10 cellular contexts compared by ENCODE assay signal in the genomic region with DNA sequence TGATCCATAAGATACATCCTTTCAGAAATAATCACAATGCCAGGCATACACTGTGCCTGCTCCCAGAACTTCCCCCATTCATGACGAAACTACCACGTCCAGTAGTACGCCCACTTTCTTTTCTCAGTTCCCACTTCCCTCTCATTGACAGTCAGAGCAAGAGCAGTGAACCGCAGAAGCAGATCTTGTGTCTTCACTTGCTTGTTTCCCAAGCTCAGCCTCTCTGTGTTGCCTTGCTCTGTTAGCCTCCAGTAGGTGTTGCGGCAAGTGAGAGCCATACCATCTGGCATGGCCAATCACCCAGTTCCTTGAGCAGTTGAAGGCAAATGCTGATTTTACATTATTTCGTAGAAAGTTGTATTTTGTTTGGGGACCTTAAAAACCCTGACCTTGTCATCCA. TPM values are rescaled to one million over a fixed set of nuclear protein-coding genes. Genes with fewer than 3 reads are reported as not detected.
DNase-seq lines count a peak whose midpoint lies in the region; ATAC-seq, FAIRE-seq and TF ChIP-seq lines count a peak whose summit lies in the region.
"Had no signal": no experiment of that assay in that cellular context is flagged by ENCODE, and none has a peak within 500 bp of the region (broad histone marks: within the 10 kb centered on the region; RNA-seq: fewer than 3 reads in every experiment).

No MANE protein-coding gene starts in this region.

- ATAC-seq in GM21360 (IDR thresholded peaks at IDR 0.05; ENCODE audit: unreplicated experiment) (peak; percentile 55), HG03469 (IDR thresholded peaks at IDR 0.05; ENCODE audit: unreplicated experiment) (peak; percentile 63), pancreas (peak in 3 of 4 donors; percentile 5 to 76 (median 75))

- TF ChIP-seq POLR2A in GM12892 (IDR thresholded peaks at IDR 0.05; ENCODE audit: low read depth, low read length) (no peak), prostate gland (IDR thresholded peaks at IDR 0.05) (no peak)

- H3K4me3 Mint-ChIP-seq in activated T-helper 2 cell treated with anti-CD3 and anti-CD28 coated beads, Interferon-gamma antibody, Interleukin-2, Interleukin-4, amounts not matched to agents 10 μg/mL and 5 μg/mL and 100 μg/mL, durations not matched to agents 14 hours and 24 hours and 36 hours (ENCODE audit: low read depth): no peak overlapping the region
- H3K4me3 Mint-ChIP-seq in endodermal cell (no peak overlapping the region), type B pancreatic cell (no peak overlapping the region)

- peak overlapping the region; percentile 13 for H3K27ac Mint-ChIP-seq in activated T-helper 2 cell treated with anti-CD3 and anti-CD28 coated beads, Interferon-gamma antibody, Interleukin-2, Interleukin-4, amounts not matched to agents 10 μg/mL and 5 μg/mL and 100 μg/mL, durations not matched to agents 14 hours and 24 hours and 36 hours
- H3K27ac Mint-ChIP-seq in endodermal cell (no peak overlapping the region), type B pancreatic cell (no peak overlapping the region)

- H3K9me3 ChIP-seq in pancreas (no peaks in the 10 kb centered on the region), endodermal cell (ENCODE audit: control insufficient read depth, low read length) (no peaks in the 10 kb centered on the region), prostate gland (no peaks in the 10 kb centered on the region)

- H3K36me3 Mint-ChIP-seq in activated T-helper 2 cell treated with anti-CD3 and anti-CD28 coated beads, Interferon-gamma antibody, Interleukin-2, Interleukin-4, amounts not matched to agents 10 μg/mL and 5 μg/mL and 100 μg/mL, durations not matched to agents 14 hours and 24 hours and 36 hours (ENCODE audit: low read depth): no peaks in the 10 kb centered on the region
- H3K36me3 Mint-ChIP-seq in endodermal cell (ENCODE audit: low read depth): no peaks in the 10 kb centered on the region
- peaks cover 5% of the 10 kb centered on the region for H3K36me3 Mint-ChIP-seq in type B pancreatic cell

- H3K27ac ChIP-seq in pancreas (no peak overlapping the region), endodermal cell (ENCODE audit: low read depth, low read length) (no peak overlapping the region), prostate gland (no peak overlapping the region)
- H3K27ac ChIP-seq: cardiac muscle cell had no signal

- H3K9me3 Mint-ChIP-seq in activated T-helper 2 cell treated with anti-CD3 and anti-CD28 coated beads, Interferon-gamma antibody, Interleukin-2, Interleukin-4, amounts not matched to agents 10 μg/mL and 5 μg/mL and 100 μg/mL, durations not matched to agents 14 hours and 24 hours and 36 hours: no peaks in the 10 kb centered on the region
- no peaks in the 10 kb centered on the region for H3K9me3 Mint-ChIP-seq in endodermal cell
- no peaks in the 10 kb centered on the region for H3K9me3 Mint-ChIP-seq in type B pancreatic cell

- H3K27me3 ChIP-seq in pancreas (no peaks in the 10 kb centered on the region), endodermal cell (ENCODE audit: control insufficient read depth, insufficient read depth, low read length, poor library complexity, severe bottlenecking) (no peaks in the 10 kb centered on the region), prostate gland (replicated peaks; ENCODE audit: insufficient read depth) (no peaks in the 10 kb centered on the region)
- H3K27me3 ChIP-seq: cardiac muscle cell had no signal

- peaks cover 46% of the 10 kb centered on the region for H3K27me3 Mint-ChIP-seq in activated T-helper 2 cell treated with anti-CD3 and anti-CD28 coated beads, Interferon-gamma antibody, Interleukin-2, Interleukin-4, amounts not matched to agents 10 μg/mL and 5 μg/mL and 100 μg/mL, durations not matched to agents 14 hours and 24 hours and 36 hours (ENCODE audit: low read depth)
- H3K27me3 Mint-ChIP-seq in endodermal cell (ENCODE audit: insufficient read depth): no peaks in the 10 kb centered on the region
- H3K27me3 Mint-ChIP-seq in type B pancreatic cell: no peaks in the 10 kb centered on the region

- H3K4me1 ChIP-seq in pancreas (no peaks in the 10 kb centered on the region), endodermal cell (ENCODE audit: control insufficient read depth, insufficient read depth, low read length) (peaks cover 4% of the 10 kb centered on the region), prostate gland (replicated peaks) (no peaks in the 10 kb centered on the region)

- H3K4me1 Mint-ChIP-seq in activated T-helper 2 cell treated with anti-CD3 and anti-CD28 coated beads, Interferon-gamma antibody, Interleukin-2, Interleukin-4, amounts not matched to agents 10 μg/mL and 5 μg/mL and 100 μg/mL, durations not matched to agents 14 hours and 24 hours and 36 hours (ENCODE audit: low read depth): peaks cover 53% of the 10 kb centered on the region
- H3K4me1 Mint-ChIP-seq in endodermal cell (peaks cover 37% of the 10 kb centered on the region), type B pancreatic cell (ENCODE audit: unreplicated experiment) (peaks cover 24% of the 10 kb centered on the region)

- DNase-seq in GM12892 (ENCODE audit: insufficient read length): peak; percentile 27
- DNase-seq in activated T-helper 2 cell treated with anti-CD3 and anti-CD28 coated beads, Interferon-gamma antibody, Interleukin-2, Interleukin-4, amounts not matched to agents 10 μg/mL and 5 μg/mL and 100 μg/mL, durations not matched to agents 14 hours and 24 hours and 36 hours (ENCODE audit: low spot score): peak; percentile 52
- peak in 1 of 6 donors; percentile 33 for DNase-seq in pancreas
- DNase-seq in endodermal cell: no peak
- no peak for DNase-seq in type B pancreatic cell (ENCODE audit: extremely low spot score, unreplicated experiment)
- DNase-seq in prostate gland (ENCODE audit: low spot score): no peak
- DNase-seq: right cardiac atrium had no signal

- FAIRE-seq in GM12892 (lab: Jason Lieb, UNC): peak; percentile 97
- FAIRE-seq in pancreas (lab: Jason Lieb, UNC): no peak

- no peak overlapping the region for H3K4me3 ChIP-seq in pancreas
- no peak overlapping the region for H3K4me3 ChIP-seq in endodermal cell (ENCODE audit: low read length)
- H3K4me3 ChIP-seq in prostate gland: no peak overlapping the region
- H3K4me3 ChIP-seq: cardiac muscle cell had no signal

- intact Hi-C loops in activated T-helper 2 cell treated with anti-CD3 and anti-CD28 coated beads, Interferon-gamma antibody, Interleukin-2, Interleukin-4, amounts not matched to agents 10 μg/mL and 5 μg/mL and 100 μg/mL, durations not matched to agents 14 hours and 24 hours and 36 hours (cut with micrococcal nuclease): loop anchor here (1.0 to 10.0 kb wide), 9 partner anchors 9 to 1904 kb away; no protein-coding TSS in a partner anchor
- intact Hi-C loops in pancreas (cut with DNase I) (no loop called here), prostate gland (cut with DNase I) (no loop called here)

- 89 to 91% methylated on average over 6 of the region's 6 CpGs for WGBS in pancreas, 2 donors
- WGBS in endodermal cell (ENCODE audit: insufficient coverage in 1 of 2, insufficient read length in 1 of 2), 2 experiments: 93 to 100% methylated on average over 2 to 6 of the region's 6 CpGs
- WGBS in prostate gland: 85% methylated on average over 6 of the region's 6 CpGs

- no peaks in the 10 kb centered on the region for H3K36me3 ChIP-seq in pancreas
- no peaks in the 10 kb centered on the region for H3K36me3 ChIP-seq in endodermal cell (ENCODE audit: control insufficient read depth, insufficient read depth, low read length)
- no peaks in the 10 kb centered on the region for H3K36me3 ChIP-seq in prostate gland
- H3K36me3 ChIP-seq: cardiac muscle cell had no signal

- TF ChIP-seq CTCF in pancreas (IDR thresholded peaks at IDR 0.05) (no peak), endodermal cell (conservative IDR thresholded peaks at IDR 0.05) (no peak), type B pancreatic cell (conservative IDR thresholded peaks at IDR 0.05) (no peak), prostate gland (IDR thresholded peaks at IDR 0.05) (no peak)

- no peak overlapping the region for H3K9ac ChIP-seq in endodermal cell (ENCODE audit: extremely low read depth, low read length, poor library complexity, severe bottlenecking)

RNA-seq across cellular contexts. Expression of gene UST, which starts 11.7 kb away (rescaled TPM):
- 4.7 TPM for polyA plus RNA-seq in GM12892 (2012; ENCODE audit: missing spikeins)
- total RNA-seq in activated T-helper 2 cell treated with anti-CD3 and anti-CD28 coated beads, Interferon-gamma antibody, Interleukin-2, Interleukin-4, amounts not matched to agents 10 μg/mL and 5 μg/mL and 100 μg/mL, durations not matched to agents 14 hours and 24 hours and 36 hours: 0.92 and 1.3 TPM in 2 replicates
- 10 to 100 TPM in 4 of 6 donors, 1 to 10 TPM in 2; 3.8 to 20.9 (median 12.0) TPM for total RNA-seq in pancreas
- 1 to 10 TPM; 3.7 to 4.3 TPM for polyA plus RNA-seq in pancreas
- 10 to 100 TPM; 15.3 to 16.3 TPM for total RNA-seq in endodermal cell
- polyA plus RNA-seq in endodermal cell (2013, experiment 1 of 2): 16.6 TPM
- 15.3 TPM for polyA plus RNA-seq in endodermal cell (2013, experiment 2 of 2)
- total RNA-seq in type B pancreatic cell (ENCODE audit: low replicate concordance): 8.4 and 9.7 TPM in 2 replicates
- 10 to 100 TPM in 1 of 2 donors, 1 to 10 TPM in 1; 6.6 to 12.9 TPM for total RNA-seq in prostate gland

Comparison
In these comparisons a context has a peak if more than half of its experiments do, and no peak if none do; other contexts are left out.
1. DNase-seq: peak in GM12892 (single experiment) and activated T-helper 2 cell treated with anti-CD3 and anti-CD28 coated beads, Interferon-gamma antibody, Interleukin-2, Interleukin-4, amounts not matched to agents 10 μg/mL and 5 μg/mL and 100 μg/mL, durations not matched to agents 14 hours and 24 hours and 36 hours (single experiment); none in endodermal cell (single experiment), type B pancreatic cell (single experiment) and prostate gland (single experiment).
2. Peak in every context shown above with its lines, with median percentiles within 50 percentile points of each other: ATAC-seq.